5 cellular contexts compared by ENCODE assay signal in the genomic region with DNA sequence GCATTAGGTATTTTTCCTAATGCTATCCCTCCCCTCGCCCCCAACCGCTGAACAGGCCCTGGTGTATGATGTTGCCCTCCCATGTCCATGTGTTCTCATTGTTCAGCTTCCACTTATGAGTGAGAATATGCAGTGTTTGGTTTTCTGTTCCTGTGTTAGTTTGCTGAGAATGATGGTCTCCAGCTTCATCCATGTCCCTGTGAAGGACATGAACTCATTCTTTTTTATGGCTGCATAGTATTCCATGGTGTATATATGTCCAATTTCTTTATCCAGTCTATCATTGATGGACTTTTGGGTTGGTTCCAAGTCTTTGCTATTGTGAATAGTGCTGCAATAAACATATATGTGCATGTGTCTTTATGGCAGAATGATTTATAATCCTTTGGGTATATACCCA. TPM values are rescaled to one million over a fixed set of nuclear protein-coding genes. Genes with fewer than 3 reads are reported as not detected.
"Had no signal": no experiment of that assay in that cellular context is flagged by ENCODE, and none has a peak within 500 bp of the region (broad histone marks: within the 10 kb centered on the region; RNA-seq: fewer than 3 reads in every experiment).

No MANE protein-coding gene starts in this region.

RNA-seq across cellular contexts. Expression of a gene that starts 43.0 kb away (rescaled TPM):
- total RNA-seq: OCI-LY7, RPMI7951, SJSA1, SK-MEL-5 had no signal
- polyA plus RNA-seq: SK-N-SH had no signal
